Comparison of ENCODE assay signal across 9 cellular contexts in the genomic region with DNA sequence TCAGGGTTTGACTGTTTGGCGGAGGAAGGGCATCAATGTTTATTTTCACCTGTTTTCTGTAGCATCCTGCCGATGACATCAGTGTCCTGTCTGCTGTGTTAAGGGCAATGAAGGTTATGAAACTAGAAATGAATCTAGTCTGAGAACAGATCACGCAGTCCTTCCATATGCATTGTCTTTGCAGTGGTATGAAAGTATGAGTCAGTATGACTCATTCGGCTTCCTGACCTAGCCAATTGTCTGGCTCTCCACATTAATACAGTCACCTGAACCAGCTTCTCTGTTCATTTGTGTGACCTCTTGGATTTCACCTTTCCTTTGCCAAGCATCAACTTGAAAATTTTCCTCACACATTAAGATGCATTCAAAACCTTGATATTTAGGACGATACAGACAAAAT.
DNase-seq lines count a peak whose midpoint lies in the region; ATAC-seq and TF ChIP-seq lines count a peak whose summit lies in the region.
"Had no signal": no experiment of that assay in that cellular context is flagged by ENCODE, and none has a peak within 500 bp of the region (broad histone marks: within the 10 kb centered on the region; RNA-seq: fewer than 3 reads in every experiment).

No MANE protein-coding gene starts in this region.

- TF ChIP-seq EP300 in tibial nerve (IDR thresholded peaks at IDR 0.05): peak in 1 of 2 donors; percentile 47

- DNase-seq in AG09309 (ENCODE audit: low read depth) (peak; percentile 79), SHP77 treated with DMSO at 0.1 percent for 48 hours (lab: John Stamatoyannopoulos, UW) (peak; percentile 51), left lung (no peak), Right ventricle myocardium superior (no peak), tibial nerve (ENCODE audit: low spot score in 2 of 2) (no peak), NCI-H1436 (lab: John Stamatoyannopoulos, UW) (no peak)

- H3K9me3 ChIP-seq in left lung (peaks cover 0 to 7% of the 10 kb centered on the region in 2 donors), tibial nerve (no peaks in the 10 kb centered on the region)

- TF ChIP-seq CTCF in AG09309 (IDR thresholded peaks at IDR 0.05; ENCODE audit: control insufficient read depth, insufficient read depth, low read depth, low read length, missing control alignments) (no peak), left lung (IDR thresholded peaks at IDR 0.05) (no peak), tibial nerve (IDR thresholded peaks at IDR 0.05) (no peak)

- H3K27me3 ChIP-seq in left lung (no peaks in the 10 kb centered on the region), tibial nerve (no peaks in the 10 kb centered on the region)
- H3K27me3 ChIP-seq: cardiac muscle cell had no signal

- TF ChIP-seq POLR2A in tibial nerve (IDR thresholded peaks at IDR 0.05): no peak

- H3K4me3 ChIP-seq in AG09309 (ENCODE audit: control insufficient read depth, low read depth, low read length) (no peak overlapping the region), left lung (no peak overlapping the region), tibial nerve (no peak overlapping the region)
- H3K4me3 ChIP-seq: cardiac muscle cell had no signal

- WGBS in tibial nerve, 2 donors: 79 to 84% methylated on average over 5 of the region's 5 CpGs

- ATAC-seq in GM18868 (IDR thresholded peaks at IDR 0.05; ENCODE audit: unreplicated experiment) (peak; percentile 99), HG03135 (IDR thresholded peaks at IDR 0.05; ENCODE audit: unreplicated experiment) (peak; percentile 76), left lung (peak; percentile 87), Right ventricle myocardium superior (ENCODE audit: poor library complexity) (no peak)

- H3K27ac ChIP-seq in left lung (no peak overlapping the region), tibial nerve (no peak overlapping the region)
- H3K27ac ChIP-seq: cardiac muscle cell had no signal

- H3K36me3 ChIP-seq in left lung: no peaks in the 10 kb centered on the region
- H3K36me3 ChIP-seq in tibial nerve: no peaks in the 10 kb centered on the region
- H3K36me3 ChIP-seq: cardiac muscle cell had no signal

- intact Hi-C loops in left lung (cut with DNase I): no loop called here
- intact Hi-C loops in Right ventricle myocardium superior (cut with DNase I): no loop called here

- H3K4me1 ChIP-seq in left lung (no peaks in the 10 kb centered on the region), tibial nerve (no peaks in the 10 kb centered on the region)

Comparison
In these comparisons a context has a peak if more than half of its experiments do, and no peak if none do; other contexts are left out.
1. DNase-seq: peak in AG09309 (single experiment) and SHP77 treated with DMSO at 0.1 percent for 48 hours (single experiment); none in left lung (0 of 2), Right ventricle myocardium superior (single experiment), tibial nerve (0 of 2) and NCI-H1436 (single experiment).